Comparison of ENCODE assay signal across 11 cellular contexts in the genomic region with DNA sequence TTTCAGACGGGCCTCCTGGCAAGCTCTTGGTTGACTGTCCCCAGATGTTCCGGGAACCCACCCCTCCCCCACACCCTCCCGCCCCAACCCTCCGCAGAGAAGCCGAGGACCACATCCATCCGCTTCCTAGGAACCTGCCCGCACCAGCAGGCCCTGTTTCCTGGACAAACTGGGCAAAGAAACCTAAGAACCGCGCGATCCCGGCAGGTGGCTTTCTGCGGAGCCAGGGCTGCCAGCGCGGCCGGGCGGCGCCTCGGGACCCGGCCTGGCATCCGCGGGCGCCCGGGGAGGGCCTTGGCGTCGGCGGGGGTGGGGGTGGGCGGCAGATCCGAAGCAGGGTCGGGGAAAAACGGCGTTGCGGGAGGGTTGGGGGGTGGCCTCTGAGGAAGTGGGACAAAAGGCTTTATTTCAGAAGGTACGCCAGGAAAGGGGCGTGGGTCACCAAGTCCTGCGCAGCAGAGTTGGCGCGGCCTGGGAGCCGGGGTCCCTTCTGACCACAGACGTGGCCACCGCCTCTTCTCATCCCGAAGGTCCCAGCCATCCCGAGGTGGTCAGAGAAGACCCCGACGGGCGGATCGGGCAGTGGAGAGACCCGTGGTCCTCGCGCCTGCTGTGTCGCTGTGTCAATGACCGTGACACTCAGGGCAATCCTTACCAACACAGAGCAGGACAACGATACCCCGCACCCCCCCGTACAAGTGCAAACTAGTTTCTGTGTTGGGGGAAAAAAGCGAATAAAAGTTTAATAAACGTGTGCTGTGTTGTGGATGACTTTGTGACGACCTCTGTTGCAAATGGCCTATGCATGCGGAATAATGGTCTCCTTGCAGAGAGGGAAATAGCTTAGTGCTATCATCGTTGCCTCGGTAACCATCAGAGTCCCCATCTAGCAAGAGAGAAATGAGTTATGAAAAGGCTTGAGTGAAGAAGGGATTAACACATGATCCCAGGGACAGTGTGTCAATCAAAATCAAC. TPM values are rescaled to one million over a fixed set of nuclear protein-coding genes. Genes with fewer than 3 reads are reported as not detected.
DNase-seq lines count a peak whose midpoint lies in the region; ATAC-seq, FAIRE-seq and TF ChIP-seq lines count a peak whose summit lies in the region.
"Had no signal": no experiment of that assay in that cellular context is flagged by ENCODE, and none has a peak within 500 bp of the region (broad histone marks: within the 10 kb centered on the region; RNA-seq: fewer than 3 reads in every experiment).

No MANE protein-coding gene starts in this region.

- FAIRE-seq in D721Med (lab: Jason Lieb, UNC) = no peak

- ATAC-seq in activated CD4-positive, CD25-positive, alpha-beta regulatory T cell treated with anti-CD3 and anti-CD28 coated beads, Interleukin-2, amount 50 U/mL, for 24 hours = no peak
- ATAC-seq in HG03571 (IDR thresholded peaks at IDR 0.05; ENCODE audit: unreplicated experiment) (no peak), HG02571 (IDR thresholded peaks at IDR 0.05; ENCODE audit: unreplicated experiment) (no peak)

- H3K27ac ChIP-seq in neural cell (ENCODE audit: low read length) = no peak overlapping the region
- H3K27ac ChIP-seq: colonic mucosa had no signal

- H3K79me2 ChIP-seq in neural cell (replicated peaks; ENCODE audit: insufficient read depth, low read length) = no peaks in the 10 kb centered on the region

- H3K36me3 ChIP-seq in neural cell (ENCODE audit: insufficient read depth, low read length) = no peaks in the 10 kb centered on the region
- H3K36me3 ChIP-seq: colonic mucosa had no signal

- peak; percentile 32 for TF ChIP-seq RAD21 in neural cell (conservative IDR thresholded peaks at IDR 0.05)

- peak; percentile 52 for DNase-seq in Daoy (ENCODE audit: low read depth)
- DNase-seq in NCI-H146 (lab: John Stamatoyannopoulos, UW) = peak; percentile 54
- peak; percentile 58 for DNase-seq in ecto neural progenitor cell (ENCODE audit: low spot score)
- no peak for DNase-seq in D721Med (ENCODE audit: insufficient read length, low spot score)
- DNase-seq: colonic mucosa, HFFc6, T1000 had no signal

- TF ChIP-seq EP300 in neural cell (conservative IDR thresholded peaks at IDR 0.05; ENCODE audit: poor library complexity, severe bottlenecking) = peak; percentile 70

- peak overlapping the region; percentile 60 for H3K4me3 ChIP-seq in neural cell (ENCODE audit: low read length)
- H3K4me3 ChIP-seq: colonic mucosa had no signal

- H3F3A ChIP-seq in neural cell (ENCODE audit: insufficient read depth, low read length, poor library complexity, severe bottlenecking) = no peaks in the 10 kb centered on the region

- no peak overlapping the region for H2AFZ ChIP-seq in neural cell (ENCODE audit: low read depth, low read length)

- H4K20me1 ChIP-seq in neural cell (ENCODE audit: insufficient read depth) = no peaks in the 10 kb centered on the region

- H3K4me2 ChIP-seq in neural cell (ENCODE audit: low read length) = peak overlapping the region; percentile 91

- no peaks in the 10 kb centered on the region for H3K9me2 ChIP-seq in neural cell (ENCODE audit: insufficient read depth, low read length)

- peaks cover 94% of the 10 kb centered on the region for H3K27me3 ChIP-seq in neural cell (ENCODE audit: insufficient read depth, low read depth, low read length)

- no peaks in the 10 kb centered on the region for H3K9me3 ChIP-seq in neural cell (ENCODE audit: low read length)
- H3K9me3 ChIP-seq: colonic mucosa had no signal

- no peak overlapping the region for H3K9ac ChIP-seq in neural cell (ENCODE audit: low read length)

- no peak for TF ChIP-seq CTCF in neural cell (IDR thresholded peaks at IDR 0.05; ENCODE audit: poor library complexity, severe bottlenecking)
- no peak for TF ChIP-seq CTCF in D721Med (IDR thresholded peaks at IDR 0.05; ENCODE audit: insufficient read depth, missing control alignments)

TF ChIP-seq in neural cell, 6 proteins besides CTCF, POLR2A, EP300 and RAD21:
- no peak for TF ChIP-seq TAF1 (IDR thresholded peaks at IDR 0.05; ENCODE audit: low read depth)
- no peak for TF ChIP-seq EZH2 (IDR thresholded peaks at IDR 0.05; ENCODE audit: borderline replicate concordance, insufficient read depth, low read length, poor library complexity, severe bottlenecking)
- TF ChIP-seq REST (IDR thresholded peaks at IDR 0.05; ENCODE audit: borderline replicate concordance) = peak; percentile 23
- peak; percentile 68 for TF ChIP-seq POLR2AphosphoS5 (IDR thresholded peaks at IDR 0.05)
- peak; percentile 55 for TF ChIP-seq MXI1 (conservative IDR thresholded peaks at IDR 0.05; ENCODE audit: poor library complexity, severe bottlenecking)
- no peak for TF ChIP-seq SMC3 (conservative IDR thresholded peaks at IDR 0.05; ENCODE audit: poor library complexity)

RNA-seq across cellular contexts. Expression of gene GATA3, which starts 19.5 kb away (rescaled TPM):
- total RNA-seq in Daoy (2014; rRNA removed; shearing (Covaris generic)) = 0.51 and 1.4 TPM in 2 replicates
- not detected in 2 replicates for polyA plus RNA-seq in neural cell
- not detected in 2 replicates for polyA minus RNA-seq in neural cell
